In genomic region chr6:132298344-132298949, GRCh38 we compare ENCODE assay signal across 8 cellular contexts.
A peak's percentile ranks its signal among the peaks of the same experiment; 100 is the strongest.
DNase-seq lines count a peak whose midpoint lies in the region; ATAC-seq and TF ChIP-seq lines count a peak whose summit lies in the region.

No MANE protein-coding gene starts in this region.

- no TSS peak for BruUV-seq in OCI-LY7 (replicated peaks; lab: Mats Ljungman, UMichigan)

- H3K4me1 ChIP-seq in OCI-LY7 (ENCODE audit: insufficient read depth, low read length, poor library complexity, severe bottlenecking), result peaks cover 35% of the 10 kb centered on the region
- H3K4me1 ChIP-seq in right lobe of liver, result no peaks in the 10 kb centered on the region

- H3K9me3 ChIP-seq in OCI-LY7 (ENCODE audit: low read length) (peaks cover 11% of the 10 kb centered on the region), right lobe of liver (no peaks in the 10 kb centered on the region)

- TF ChIP-seq CTCF in OCI-LY7 (conservative IDR thresholded peaks at IDR 0.05; ENCODE audit: low read length), result peak; percentile 95
- TF ChIP-seq CTCF in cardiac fibroblast (IDR thresholded peaks at IDR 0.05; ENCODE audit: low read depth, low read length), result peak; percentile 67
- peak; percentile 57 to 70 (median 64) for TF ChIP-seq CTCF in right lobe of liver (IDR thresholded peaks at IDR 0.05)

- H3K36me3 ChIP-seq in OCI-LY7 (ENCODE audit: insufficient read depth, low read length) (no peaks in the 10 kb centered on the region), right lobe of liver (no peaks in the 10 kb centered on the region)

- H3K4me2 ChIP-seq in OCI-LY7 (ENCODE audit: low read length), result no peak overlapping the region

- H3K27ac ChIP-seq in OCI-LY7 (ENCODE audit: low read depth, low read length, poor library complexity, severe bottlenecking), result no peak overlapping the region
- H3K27ac ChIP-seq in right lobe of liver, result no peak overlapping the region

- H3K4me3 ChIP-seq in OCI-LY7 (ENCODE audit: low read depth, low read length, poor library complexity, severe bottlenecking) (no peak overlapping the region), cardiac fibroblast (replicated peaks in 1 of 2; ENCODE audit: low read depth in 2 of 2, low read length in 2 of 2) (no peak overlapping the region), right lobe of liver (no peak overlapping the region)

- no peaks in the 10 kb centered on the region for H3K27me3 ChIP-seq in right lobe of liver

- POLR2A ChIA-PET in OCI-LY7 (lab: Charles Lee), result interaction anchor here (0.5 to 2.7 kb wide), 9 partner anchors 9 to 511 kb away, joined by 3 to 22 read pairs (median 3); partner anchors contain the start of gene STX7

- peak; percentile 22 for DNase-seq in activated gamma-delta T cell treated with Interleukin-2 at 50 U/mL for 16 hours
- DNase-seq in activated gamma-delta T cell (lab: John Stamatoyannopoulos, UW), result no peak
- DNase-seq in OCI-LY7 (ENCODE audit: low spot score), result peak; percentile 80
- peak; percentile 67 to 72 for DNase-seq in cardiac fibroblast (ENCODE audit: low read depth in 2 of 2)
- peak in 2 of 3 donors; percentile 25 to 50 for DNase-seq in right lobe of liver
- no peak for DNase-seq in retina

- CTCF ChIA-PET in OCI-LY7 (lab: Charles Lee; ENCODE audit: unreplicated experiment), result interaction anchor here (0.8 to 1.8 kb wide), 5 partner anchors 19 to 373 kb away, joined by 3 to 21 read pairs (median 4); no protein-coding TSS in a partner anchor

- no peak for TF ChIP-seq POLR2A in right lobe of liver (IDR thresholded peaks at IDR 0.05)

- H3K79me2 ChIP-seq in OCI-LY7 (ENCODE audit: insufficient read depth, low read depth, low read length), result no peaks in the 10 kb centered on the region

- H3K9me2 ChIP-seq in OCI-LY7 (ENCODE audit: insufficient read depth, low read length), result no peaks in the 10 kb centered on the region

- H4K20me1 ChIP-seq in OCI-LY7 (ENCODE audit: insufficient read depth, low read length), result no peaks in the 10 kb centered on the region

- intact Hi-C loops in OCI-LY7 (cut with micrococcal nuclease; ENCODE audit: unreplicated experiment), result loop anchor here (1.0 kb wide), 2 partner anchors 19 to 373 kb away; no protein-coding TSS in a partner anchor
- intact Hi-C loops in right lobe of liver (cut with DNase I), result no loop called here

- peak overlapping the region; percentile 62; the same call in 1 of the 2 replicates for H2AFZ ChIP-seq in OCI-LY7 (ENCODE audit: low read length)

- ATAC-seq in HG02642 (IDR thresholded peaks at IDR 0.05; ENCODE audit: poor library complexity, unreplicated experiment) (peak; percentile 62), right lobe of liver (peak; percentile 71 to 80 (median 74)), GM21619 (IDR thresholded peaks at IDR 0.05; ENCODE audit: unreplicated experiment) (no peak)

Comparison
In these comparisons a context has a peak if more than half of its experiments do, and no peak if none do; other contexts are left out.
1. DNase-seq: peak in activated gamma-delta T cell treated with Interleukin-2 at 50 U/mL for 16 hours (single experiment), OCI-LY7 (single experiment), cardiac fibroblast (2 of 2) and right lobe of liver (2 of 3); none in activated gamma-delta T cell (single experiment) and retina (single experiment).
2. Peak in every context shown above with its lines, with median percentiles within 50 percentile points of each other: CTCF ChIP-seq.